Comparison of ENCODE assay signal across 11 cellular contexts in the genomic region with DNA sequence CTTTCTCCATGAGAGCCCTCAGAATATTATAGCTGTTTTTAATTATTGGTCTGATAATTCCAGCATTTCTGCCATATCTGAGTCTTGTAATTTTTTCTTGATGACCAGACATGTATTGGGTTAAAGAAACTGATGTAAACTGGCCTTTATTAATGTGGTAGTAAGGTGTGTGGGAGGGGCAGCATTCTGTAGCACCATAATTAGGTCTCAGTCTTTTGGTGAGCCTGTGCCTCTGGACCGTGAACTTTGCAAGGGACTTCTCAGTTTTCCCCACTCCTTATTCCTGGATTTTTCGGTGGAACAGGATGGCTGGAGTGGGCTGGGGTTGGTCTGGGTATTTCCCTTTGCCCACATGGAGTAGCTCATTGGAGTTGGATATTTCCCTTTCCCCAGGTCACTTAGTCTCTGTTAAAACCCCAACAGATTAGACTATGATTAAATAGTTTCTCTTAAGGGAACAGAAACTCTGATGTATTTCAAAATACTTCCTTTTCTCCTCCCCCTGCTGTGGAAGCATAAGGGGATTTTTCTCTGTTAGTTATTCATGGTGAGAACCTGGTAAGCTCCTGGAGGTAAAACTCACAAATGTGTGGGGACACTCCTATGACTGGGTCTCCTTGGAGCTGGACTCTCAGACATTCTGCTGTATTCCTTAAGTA. TPM values are rescaled to one million over a fixed set of nuclear protein-coding genes. Genes with fewer than 3 reads are reported as not detected.
DNase-seq lines count a peak whose midpoint lies in the region; ATAC-seq and TF ChIP-seq lines count a peak whose summit lies in the region.
"Had no signal": no experiment of that assay in that cellular context is flagged by ENCODE, and none has a peak within 500 bp of the region (broad histone marks: within the 10 kb centered on the region; RNA-seq: fewer than 3 reads in every experiment).

No MANE protein-coding gene starts in this region.

- H3K4me3 ChIP-seq in heart right ventricle = no peak overlapping the region
- no peak overlapping the region for H3K4me3 ChIP-seq in thyroid gland (replicated peaks in 1 of 3)

- H3K4me1 ChIP-seq in heart right ventricle (peaks cover 0 to 28% (median 0%) of the 10 kb centered on the region in 9 donors), thyroid gland (no peaks in the 10 kb centered on the region)

- H3K36me3 ChIP-seq in heart right ventricle (no peaks in the 10 kb centered on the region), thyroid gland (no peaks in the 10 kb centered on the region)

- no peak for TF ChIP-seq POLR2A in thyroid gland (IDR thresholded peaks at IDR 0.05)

- 77 to 79% methylated on average over 2 of the region's 2 CpGs for WGBS in heart right ventricle, 2 donors
- WGBS in thyroid gland, 2 donors = 70 to 76% methylated on average over 2 of the region's 2 CpGs

- intact Hi-C loops in heart right ventricle (cut with DNase I) = no loop called here
- intact Hi-C loops in thyroid gland (cut with DNase I) = no loop called here

- no peak for TF ChIP-seq CTCF in heart right ventricle (IDR thresholded peaks at IDR 0.05)
- TF ChIP-seq CTCF in thyroid gland (IDR thresholded peaks at IDR 0.05) = no peak

- DNase-seq in iris pigment epithelial cell (ENCODE audit: low read depth) (peak; percentile 63), heart right ventricle (no peak), cerebellar nuclear complex (lab: John Stamatoyannopoulos, UW) (no peak), NCI-H2081 treated with DMSO at 0.1 percent for 48 hours (lab: John Stamatoyannopoulos, UW) (no peak), thyroid gland (no peak)
- DNase-seq: activated CD4-positive, alpha-beta T cell treated with anti-CD3 and anti-CD28 coated beads for 48 hours; GF-D8; NCI-H1694 treated with DMSO at 0.1 percent for 48 hours had no signal

- no peak overlapping the region for H3K27ac ChIP-seq in heart right ventricle
- no peak overlapping the region for H3K27ac ChIP-seq in thyroid gland

- H3K27me3 ChIP-seq in heart right ventricle (no peaks in the 10 kb centered on the region), thyroid gland (no peaks in the 10 kb centered on the region)

- ATAC-seq in GM18511 (IDR thresholded peaks at IDR 0.05; ENCODE audit: unreplicated experiment) (peak; percentile 84), GM21737 (IDR thresholded peaks at IDR 0.05; ENCODE audit: unreplicated experiment) (peak; percentile 83), HG03520 (IDR thresholded peaks at IDR 0.05; ENCODE audit: unreplicated experiment) (peak; percentile 82), heart right ventricle (no peak)

- H3K9me3 ChIP-seq in heart right ventricle (peaks cover 0 to 5% (median 0%) of the 10 kb centered on the region in 11 donors), thyroid gland (no peaks in the 10 kb centered on the region)

RNA-seq across cellular contexts. Expression of a gene that starts 52.4 kb away (rescaled TPM):
- 10 to 100 TPM in 4 of 10 donors, 1 to 10 TPM in 6; 4.2 to 16.3 (median 8.8) TPM for total RNA-seq in heart right ventricle
- polyA plus RNA-seq in heart right ventricle = 1 to 10 TPM; 1.1 to 2.7 TPM
- 1 to 10 TPM; 5.9 to 9.0 (median 8.3) TPM for total RNA-seq in thyroid gland

RNA-seq across cellular contexts. Expression of a gene that starts 57.7 kb away (rescaled TPM):
- total RNA-seq in heart right ventricle = 10 to 100 TPM in 2 of 10 donors, 1 to 10 TPM in 8; 7.2 to 12.7 (median 8.2) TPM
- polyA plus RNA-seq in heart right ventricle = 1 to 10 TPM; 2.2 to 4.0 TPM
- total RNA-seq in thyroid gland = 10 to 100 TPM; 10.6 to 39.2 (median 26.8) TPM

Comparison
In these comparisons a context has a peak if more than half of its experiments do, and no peak if none do; other contexts are left out.
1. ATAC-seq: peak in GM18511 (single experiment), GM21737 (single experiment) and HG03520 (single experiment); none in heart right ventricle (0 of 8).